ENCODE assay signal across 14 cellular contexts in genomic region chr3:141083226-141083625, GRCh38. TPM values are rescaled to one million over a fixed set of nuclear protein-coding genes. Genes with fewer than 3 reads are reported as not detected.
"Had no signal": no experiment of that assay in that cellular context is flagged by ENCODE, and none has a peak within 500 bp of the region (broad histone marks: within the 10 kb centered on the region; RNA-seq: fewer than 3 reads in every experiment).

No MANE protein-coding gene starts in this region.

- H3K36me3 Mint-ChIP-seq: activated CD8-positive, alpha-beta memory T cell treated with anti-CD3 and anti-CD28 coated beads, Interleukin-2, amount 10 ng/mL, durations not matched to agents 7 days and 5 days; activated naive CD8-positive, alpha-beta T cell treated with anti-CD3 and anti-CD28 coated beads for 36 hours; immature natural killer cell had no signal

- ATAC-seq: activated CD8-positive, alpha-beta memory T cell treated with anti-CD3 and anti-CD28 coated beads, Interleukin-2, amount 10 ng/mL, durations not matched to agents 7 days and 5 days; left lobe of liver; T-helper 17 cell had no signal

- H3K27ac Mint-ChIP-seq: activated CD8-positive, alpha-beta memory T cell treated with anti-CD3 and anti-CD28 coated beads, Interleukin-2, amount 10 ng/mL, durations not matched to agents 7 days and 5 days; activated naive CD8-positive, alpha-beta T cell treated with anti-CD3 and anti-CD28 coated beads for 36 hours; activated T-cell treated with anti-CD3 and anti-CD28 coated beads, Interleukin-2, amount 50 U/mL, for 24 hours; immature natural killer cell; stimulated activated naive CD8-positive, alpha-beta T cell treated with anti-CD3 and anti-CD28 coated beads, Interleukin-15, Interleukin-2, amounts not matched to agents 100 ng/mL and 50 ng/mL, for 24 hours; T-helper 17 cell had no signal

- H3K27ac ChIP-seq: dorsolateral prefrontal cortex, esophagus muscularis mucosa, sigmoid colon had no signal

- H3K4me3 ChIP-seq: dorsolateral prefrontal cortex, esophagus muscularis mucosa, psoas muscle, sigmoid colon had no signal

- DNase-seq: activated CD8-positive, alpha-beta memory T cell treated with anti-CD3 and anti-CD28 coated beads, Interleukin-2, amount 10 ng/mL, durations not matched to agents 7 days and 5 days; activated effector memory CD4-positive, alpha-beta T cell treated with anti-CD3 and anti-CD28 coated beads, Interleukin-2, amount 50 U/mL, for 16 hours; activated naive CD8-positive, alpha-beta T cell treated with anti-CD3 and anti-CD28 coated beads for 36 hours; activated T-cell treated with anti-CD3 and anti-CD28 coated beads, Interleukin-2, amount 50 U/mL, for 24 hours; dorsolateral prefrontal cortex; immature natural killer cell; sigmoid colon; stimulated activated CD4-positive, alpha-beta T cell treated with anti-CD3 and anti-CD28 coated beads, Interleukin-2, amount 100 ng/mL, for 48 hours; T-helper 17 cell had no signal

- H3K4me3 Mint-ChIP-seq: activated CD8-positive, alpha-beta memory T cell treated with anti-CD3 and anti-CD28 coated beads, Interleukin-2, amount 10 ng/mL, durations not matched to agents 7 days and 5 days; activated naive CD8-positive, alpha-beta T cell treated with anti-CD3 and anti-CD28 coated beads for 36 hours; activated T-cell treated with anti-CD3 and anti-CD28 coated beads, Interleukin-2, amount 50 U/mL, for 24 hours; immature natural killer cell; stimulated activated naive CD8-positive, alpha-beta T cell treated with anti-CD3 and anti-CD28 coated beads, Interleukin-15, Interleukin-2, amounts not matched to agents 100 ng/mL and 50 ng/mL, for 24 hours; T-helper 17 cell had no signal

- H3K36me3 ChIP-seq: esophagus muscularis mucosa, sigmoid colon had no signal

- H3K27me3 Mint-ChIP-seq: activated CD8-positive, alpha-beta memory T cell treated with anti-CD3 and anti-CD28 coated beads, Interleukin-2, amount 10 ng/mL, durations not matched to agents 7 days and 5 days; activated naive CD8-positive, alpha-beta T cell treated with anti-CD3 and anti-CD28 coated beads for 36 hours; stimulated activated naive CD8-positive, alpha-beta T cell treated with anti-CD3 and anti-CD28 coated beads, Interleukin-15, Interleukin-2, amounts not matched to agents 100 ng/mL and 50 ng/mL, for 24 hours had no signal

- H3K9me3 Mint-ChIP-seq: activated naive CD8-positive, alpha-beta T cell treated with anti-CD3 and anti-CD28 coated beads for 36 hours; activated T-cell treated with anti-CD3 and anti-CD28 coated beads, Interleukin-2, amount 50 U/mL, for 24 hours; immature natural killer cell; stimulated activated naive CD8-positive, alpha-beta T cell treated with anti-CD3 and anti-CD28 coated beads, Interleukin-15, Interleukin-2, amounts not matched to agents 100 ng/mL and 50 ng/mL, for 24 hours had no signal

- H3K9me3 ChIP-seq: esophagus muscularis mucosa, psoas muscle, sigmoid colon had no signal

- H3K27me3 ChIP-seq: dorsolateral prefrontal cortex, esophagus muscularis mucosa, sigmoid colon had no signal

- H3K4me1 Mint-ChIP-seq: activated CD8-positive, alpha-beta memory T cell treated with anti-CD3 and anti-CD28 coated beads, Interleukin-2, amount 10 ng/mL, durations not matched to agents 7 days and 5 days; activated naive CD8-positive, alpha-beta T cell treated with anti-CD3 and anti-CD28 coated beads for 36 hours; immature natural killer cell had no signal

RNA-seq across cellular contexts. Expression of gene SPSB4, which starts 32.1 kb away (rescaled TPM):
- total RNA-seq: activated naive CD8-positive, alpha-beta T cell treated with anti-CD3 and anti-CD28 coated beads for 36 hours; fibroblast of villous mesenchyme; T-helper 17 cell had no signal
- polyA plus RNA-seq: immature natural killer cell had no signal
